Comparison of ENCODE assay signal across 32 cellular contexts in the genomic region with DNA sequence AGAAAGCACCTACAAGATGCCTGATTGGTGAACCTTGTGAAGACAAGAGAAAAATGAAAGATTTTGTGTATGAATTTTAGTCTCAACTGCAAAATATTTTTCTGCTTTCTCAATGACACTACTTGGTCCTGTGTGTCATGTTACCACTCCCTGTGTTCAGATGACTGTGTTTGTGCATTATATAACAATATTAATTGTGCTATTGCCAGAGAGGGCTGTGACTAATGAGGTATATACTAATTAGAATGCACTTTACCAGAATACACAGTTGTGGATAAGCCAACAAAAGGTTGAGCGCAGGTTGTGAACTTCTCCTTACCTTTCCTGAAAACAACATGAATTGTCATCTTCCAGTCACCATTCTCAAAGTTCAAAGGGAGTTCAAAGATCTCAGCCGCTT. TPM values are rescaled to one million over a fixed set of nuclear protein-coding genes. Genes with fewer than 3 reads are reported as not detected.
"Had no signal": no experiment of that assay in that cellular context is flagged by ENCODE, and none has a peak within 500 bp of the region (broad histone marks: within the 10 kb centered on the region; RNA-seq: fewer than 3 reads in every experiment).

No MANE protein-coding gene starts in this region.

- H3K27me3 Mint-ChIP-seq: brain had no signal

- H3K27ac ChIP-seq: ascending aorta, gastrocnemius medialis, heart left ventricle had no signal

- ATAC-seq: activated CD4-positive, alpha-beta T cell treated with anti-CD3 and anti-CD28 coated beads for 36 hours; activated CD8-positive, alpha-beta memory T cell treated with anti-CD3 and anti-CD28 coated beads, Interleukin-2, amount 10 ng/mL, durations not matched to agents 7 days and 5 days; activated CD8-positive, alpha-beta T cell treated with anti-CD3 and anti-CD28 coated beads, Interleukin-2, amount 10 ng/mL, durations not matched to agents 7 days and 5 days; activated naive CD4-positive, alpha-beta T cell treated with anti-CD3 and anti-CD28 coated beads, Interleukin-2, amount 50 U/mL, for 72 hours; effector memory CD8-positive, alpha-beta T cell; gastrocnemius medialis; heart left ventricle had no signal

- H3K27me3 ChIP-seq: ascending aorta, gastrocnemius medialis, heart left ventricle had no signal

- DNase-seq: activated CD4-positive, alpha-beta memory T cell treated with anti-CD3 and anti-CD28 coated beads for 36 hours; activated CD4-positive, alpha-beta T cell treated with anti-CD3 and anti-CD28 coated beads for 36 hours; activated CD4-positive, alpha-beta T cell treated with anti-CD3 and anti-CD28 coated beads, Interleukin-2, amount 10 ng/mL, durations not matched to agents 24 days and 14 days; activated CD4-positive, CD25-positive, alpha-beta regulatory T cell; activated CD4-positive, CD25-positive, alpha-beta regulatory T cell treated with anti-CD3 and anti-CD28 coated beads, Interleukin-2, amount 50 U/mL, for 72 hours; activated CD8-positive, alpha-beta memory T cell treated with anti-CD3 and anti-CD28 coated beads, Interleukin-2, amount 10 ng/mL, durations not matched to agents 7 days and 5 days; activated CD8-positive, alpha-beta memory T cell treated with anti-CD3 and anti-CD28 coated beads, Interleukin-2, amount 50 U/mL, for 4 hours; activated CD8-positive, alpha-beta T cell treated with anti-CD3 and anti-CD28 coated beads, Interleukin-2, amount 10 ng/mL, durations not matched to agents 7 days and 5 days; activated effector memory CD4-positive, alpha-beta T cell treated with anti-CD3 and anti-CD28 coated beads, Interleukin-2, amount 50 U/mL, for 16 hours; activated naive CD4-positive, alpha-beta T cell treated with anti-CD3 and anti-CD28 coated beads for 36 hours; activated naive CD8-positive, alpha-beta T cell treated with anti-CD3 and anti-CD28 coated beads, Interleukin-2, amount 10 ng/mL, durations not matched to agents 7 days and 5 days; activated T-cell treated with anti-CD3 and anti-CD28 coated beads, Interleukin-2, amount 50 U/mL, for 1 hour; activated T-cell treated with anti-CD3 and anti-CD28 coated beads, Interleukin-2, amount 50 U/mL, for 48 hours; caudate nucleus; cortex of kidney; dermis blood vessel endothelial cell; effector CD4-positive, alpha-beta T cell; effector memory CD8-positive, alpha-beta T cell; foreskin fibroblast; gastrocnemius medialis; glutamatergic neuron; heart left ventricle; T-helper 2 cell had no signal

- H3K9me3 Mint-ChIP-seq: activated CD4-positive, alpha-beta memory T cell treated with anti-CD3 and anti-CD28 coated beads for 36 hours; activated CD4-positive, alpha-beta T cell treated with anti-CD3 and anti-CD28 coated beads, Interleukin-2, amount 10 ng/mL, durations not matched to agents 24 days and 14 days; activated naive CD4-positive, alpha-beta T cell treated with anti-CD3 and anti-CD28 coated beads for 36 hours; activated naive CD4-positive, alpha-beta T cell treated with anti-CD3 and anti-CD28 coated beads, Interleukin-2, amount 50 U/mL, for 72 hours; activated T-helper 1 cell treated with anti-CD3 and anti-CD28 coated beads, Interleukin-12 subunit alpha, Interleukin-12 subunit beta, Interleukin-2, Interleukin-4 antibody, amounts not matched to agents 30 ng/mL and 10 ng/mL and 1 ng/mL, durations not matched to agents 14 hours and 24 hours and 36 hours; activated T-helper 2 cell treated with anti-CD3 and anti-CD28 coated beads, Interferon-gamma antibody, Interleukin-2, Interleukin-4, amounts not matched to agents 10 μg/mL and 5 μg/mL and 100 μg/mL, durations not matched to agents 14 hours and 24 hours and 36 hours; effector memory CD8-positive, alpha-beta T cell had no signal

- FAIRE-seq: colon had no signal

- H3K36me3 ChIP-seq: ascending aorta, gastrocnemius medialis, heart left ventricle had no signal

- H3K36me3 Mint-ChIP-seq: activated CD4-positive, alpha-beta memory T cell treated with anti-CD3 and anti-CD28 coated beads for 36 hours; activated CD8-positive, alpha-beta memory T cell treated with anti-CD3 and anti-CD28 coated beads, Interleukin-2, amount 10 ng/mL, durations not matched to agents 7 days and 5 days; activated naive CD4-positive, alpha-beta T cell treated with anti-CD3 and anti-CD28 coated beads, Interleukin-2, amount 50 U/mL, for 72 hours; activated naive CD8-positive, alpha-beta T cell treated with anti-CD3 and anti-CD28 coated beads, Interleukin-2, amount 10 ng/mL, durations not matched to agents 7 days and 5 days; brain had no signal

- H3K4me1 ChIP-seq: ascending aorta, gastrocnemius medialis had no signal

- H3K4me3 ChIP-seq: ascending aorta, gastrocnemius medialis, heart left ventricle had no signal

- H3K9me3 ChIP-seq: ascending aorta, gastrocnemius medialis, heart left ventricle had no signal

- H3K27ac Mint-ChIP-seq: activated CD4-positive, alpha-beta memory T cell treated with anti-CD3 and anti-CD28 coated beads for 36 hours; activated CD4-positive, alpha-beta T cell treated with anti-CD3 and anti-CD28 coated beads for 36 hours; activated CD4-positive, alpha-beta T cell treated with anti-CD3 and anti-CD28 coated beads, Interleukin-2, amount 10 ng/mL, durations not matched to agents 24 days and 14 days; activated CD8-positive, alpha-beta memory T cell treated with anti-CD3 and anti-CD28 coated beads, Interleukin-2, amount 10 ng/mL, durations not matched to agents 7 days and 5 days; activated CD8-positive, alpha-beta T cell treated with anti-CD3 and anti-CD28 coated beads, Interleukin-2, amount 10 ng/mL, durations not matched to agents 7 days and 5 days; activated naive CD4-positive, alpha-beta T cell treated with anti-CD3 and anti-CD28 coated beads for 36 hours; activated naive CD4-positive, alpha-beta T cell treated with anti-CD3 and anti-CD28 coated beads, Interleukin-2, amount 50 U/mL, for 72 hours; activated naive CD8-positive, alpha-beta T cell treated with anti-CD3 and anti-CD28 coated beads, Interleukin-2, amount 10 ng/mL, durations not matched to agents 7 days and 5 days; activated T-helper 1 cell treated with anti-CD3 and anti-CD28 coated beads, Interleukin-12 subunit alpha, Interleukin-12 subunit beta, Interleukin-2, Interleukin-4 antibody, amounts not matched to agents 30 ng/mL and 10 ng/mL and 1 ng/mL, durations not matched to agents 14 hours and 24 hours and 36 hours; activated T-helper 2 cell treated with anti-CD3 and anti-CD28 coated beads, Interferon-gamma antibody, Interleukin-2, Interleukin-4, amounts not matched to agents 10 μg/mL and 5 μg/mL and 100 μg/mL, durations not matched to agents 14 hours and 24 hours and 36 hours; brain; effector memory CD8-positive, alpha-beta T cell had no signal

- H3K4me1 Mint-ChIP-seq: activated CD4-positive, alpha-beta T cell treated with anti-CD3 and anti-CD28 coated beads for 36 hours; activated CD4-positive, alpha-beta T cell treated with anti-CD3 and anti-CD28 coated beads, Interleukin-2, amount 10 ng/mL, durations not matched to agents 24 days and 14 days; activated CD8-positive, alpha-beta memory T cell treated with anti-CD3 and anti-CD28 coated beads, Interleukin-2, amount 10 ng/mL, durations not matched to agents 7 days and 5 days; activated naive CD8-positive, alpha-beta T cell treated with anti-CD3 and anti-CD28 coated beads, Interleukin-2, amount 10 ng/mL, durations not matched to agents 7 days and 5 days; brain had no signal

- H3K4me3 Mint-ChIP-seq: activated CD4-positive, alpha-beta memory T cell treated with anti-CD3 and anti-CD28 coated beads for 36 hours; activated CD4-positive, alpha-beta T cell treated with anti-CD3 and anti-CD28 coated beads for 36 hours; activated CD4-positive, alpha-beta T cell treated with anti-CD3 and anti-CD28 coated beads, Interleukin-2, amount 10 ng/mL, durations not matched to agents 24 days and 14 days; activated CD8-positive, alpha-beta memory T cell treated with anti-CD3 and anti-CD28 coated beads, Interleukin-2, amount 10 ng/mL, durations not matched to agents 7 days and 5 days; activated CD8-positive, alpha-beta T cell treated with anti-CD3 and anti-CD28 coated beads, Interleukin-2, amount 10 ng/mL, durations not matched to agents 7 days and 5 days; activated naive CD4-positive, alpha-beta T cell treated with anti-CD3 and anti-CD28 coated beads for 36 hours; activated naive CD8-positive, alpha-beta T cell treated with anti-CD3 and anti-CD28 coated beads, Interleukin-2, amount 10 ng/mL, durations not matched to agents 7 days and 5 days; activated T-helper 1 cell treated with anti-CD3 and anti-CD28 coated beads, Interleukin-12 subunit alpha, Interleukin-12 subunit beta, Interleukin-2, Interleukin-4 antibody, amounts not matched to agents 30 ng/mL and 10 ng/mL and 1 ng/mL, durations not matched to agents 14 hours and 24 hours and 36 hours; brain; effector memory CD8-positive, alpha-beta T cell had no signal

RNA-seq across cellular contexts. Expression of a gene that starts 17.3 kb away (rescaled TPM):
- total RNA-seq: activated CD4-positive, alpha-beta memory T cell treated with anti-CD3 and anti-CD28 coated beads for 36 hours; activated CD4-positive, alpha-beta T cell treated with anti-CD3 and anti-CD28 coated beads for 36 hours; activated CD4-positive, alpha-beta T cell treated with anti-CD3 and anti-CD28 coated beads, Interleukin-2, amount 10 ng/mL, durations not matched to agents 24 days and 14 days; activated CD8-positive, alpha-beta memory T cell treated with anti-CD3 and anti-CD28 coated beads for 36 hours; activated CD8-positive, alpha-beta memory T cell treated with anti-CD3 and anti-CD28 coated beads, Interleukin-2, amount 10 ng/mL, durations not matched to agents 7 days and 5 days; activated CD8-positive, alpha-beta T cell treated with anti-CD3 and anti-CD28 coated beads, Interleukin-2, amount 10 ng/mL, durations not matched to agents 7 days and 5 days; activated naive CD4-positive, alpha-beta T cell treated with anti-CD3 and anti-CD28 coated beads for 36 hours; activated naive CD4-positive, alpha-beta T cell treated with anti-CD3 and anti-CD28 coated beads, Interleukin-2, amount 50 U/mL, for 72 hours; activated naive CD8-positive, alpha-beta T cell treated with anti-CD3 and anti-CD28 coated beads, Interleukin-2, amount 10 ng/mL, durations not matched to agents 7 days and 5 days; activated T-helper 1 cell treated with anti-CD3 and anti-CD28 coated beads, Interleukin-12 subunit alpha, Interleukin-12 subunit beta, Interleukin-2, Interleukin-4 antibody, amounts not matched to agents 30 ng/mL and 10 ng/mL and 1 ng/mL, durations not matched to agents 14 hours and 24 hours and 36 hours; activated T-helper 2 cell treated with anti-CD3 and anti-CD28 coated beads, Interferon-gamma antibody, Interleukin-2, Interleukin-4, amounts not matched to agents 10 μg/mL and 5 μg/mL and 100 μg/mL, durations not matched to agents 14 hours and 24 hours and 36 hours; dermis blood vessel endothelial cell; epithelial cell of proximal tubule; T-helper 1 cell treated with Interleukin-12 subunit alpha and Interleukin-12 subunit beta and Interleukin-4 antibody, amounts not matched to agents 30 ng/mL and 1 ng/mL, for 36 hours had no signal
